Comparison of ENCODE assay signal across 13 cellular contexts in genomic region chr2:47274054-47274779, GRCh38.
A peak's percentile ranks its signal among the peaks of the same experiment; 100 is the strongest.
DNase-seq lines count a peak whose midpoint lies in the region; ATAC-seq and TF ChIP-seq lines count a peak whose summit lies in the region.
"Had no signal": no experiment of that assay in that cellular context is flagged by ENCODE, and none has a peak within 500 bp of the region (broad histone marks: within the 10 kb centered on the region; RNA-seq: fewer than 3 reads in every experiment).

No MANE protein-coding gene starts in this region.

- no peak overlapping the region for H3K4me3 Mint-ChIP-seq in MCF 10A (ENCODE audit: unreplicated experiment)
- H3K4me3 Mint-ChIP-seq in mesothelial cell of epicardium: no peak overlapping the region
- H3K4me3 Mint-ChIP-seq in type B pancreatic cell: peak overlapping the region; percentile 20
- H3K4me3 Mint-ChIP-seq: stimulated activated naive CD8-positive, alpha-beta T cell treated with anti-CD3 and anti-CD28 coated beads, Interleukin-15, Interleukin-2, amounts not matched to agents 100 ng/mL and 50 ng/mL, for 24 hours had no signal

- H3K4me1 ChIP-seq in breast epithelium: no peaks in the 10 kb centered on the region

- intact Hi-C loops in MCF 10A (cut with micrococcal nuclease): no loop called here
- intact Hi-C loops in breast epithelium (cut with DNase I; ENCODE audit: low total_unique reads): no loop called here

- H3K27me3 Mint-ChIP-seq in MCF 10A (ENCODE audit: insufficient read depth, unreplicated experiment) (no peaks in the 10 kb centered on the region), mesothelial cell of epicardium (ENCODE audit: low read depth) (no peaks in the 10 kb centered on the region), type B pancreatic cell (no peaks in the 10 kb centered on the region)
- H3K27me3 Mint-ChIP-seq: stimulated activated naive CD8-positive, alpha-beta T cell treated with anti-CD3 and anti-CD28 coated beads, Interleukin-15, Interleukin-2, amounts not matched to agents 100 ng/mL and 50 ng/mL, for 24 hours had no signal

- H3K36me3 Mint-ChIP-seq in MCF 10A (ENCODE audit: insufficient read depth, unreplicated experiment) (peaks cover 7% of the 10 kb centered on the region), mesothelial cell of epicardium (no peaks in the 10 kb centered on the region), type B pancreatic cell (no peaks in the 10 kb centered on the region)

- CTCF ChIA-PET in MCF 10A (lab: Yijun Ruan, JAX): interaction anchor here (0.6 to 1.9 kb wide), 11 partner anchors 9 to 293 kb away, joined by 3 to 5 read pairs (median 3); no protein-coding TSS in a partner anchor

- no peaks in the 10 kb centered on the region for H3K9me3 Mint-ChIP-seq in MCF 10A (ENCODE audit: unreplicated experiment)
- H3K9me3 Mint-ChIP-seq in mesothelial cell of epicardium: no peaks in the 10 kb centered on the region
- H3K9me3 Mint-ChIP-seq in type B pancreatic cell: no peaks in the 10 kb centered on the region
- H3K9me3 Mint-ChIP-seq: stimulated activated naive CD8-positive, alpha-beta T cell treated with anti-CD3 and anti-CD28 coated beads, Interleukin-15, Interleukin-2, amounts not matched to agents 100 ng/mL and 50 ng/mL, for 24 hours had no signal

- no peak for ATAC-seq in GM21619 (IDR thresholded peaks at IDR 0.05; ENCODE audit: unreplicated experiment)
- no peak for ATAC-seq in HG03095 (IDR thresholded peaks at IDR 0.05; ENCODE audit: unreplicated experiment)

- no peak for TF ChIP-seq POLR2A in breast epithelium (IDR thresholded peaks at IDR 0.05)

- H3K9me3 ChIP-seq in breast epithelium: no peaks in the 10 kb centered on the region

- POLR2A ChIA-PET in MCF 10A (lab: Yijun Ruan, JAX): no interaction called here

- BruUV-seq in MCF 10A (replicated peaks; lab: Mats Ljungman, UMichigan): no TSS peak

- DNase-seq in MCF 10A (ENCODE audit: unreplicated experiment) (no peak), breast epithelium (ENCODE audit: low spot score in 2 of 2) (no peak), coronary artery (ENCODE audit: low spot score) (no peak), mesothelial cell of epicardium (ENCODE audit: low spot score in 2 of 2, unreplicated experiment in 2 of 2) (no peak), type B pancreatic cell (ENCODE audit: extremely low spot score, unreplicated experiment) (no peak), SK-N-DZ (ENCODE audit: low spot score) (no peak)
- DNase-seq: ACHN, activated gamma-delta T cell, T-helper 9 cell had no signal

- H3K27ac Mint-ChIP-seq in MCF 10A (ENCODE audit: low read depth, unreplicated experiment) (peak overlapping the region; percentile 6), mesothelial cell of epicardium (peak overlapping the region; percentile 52), type B pancreatic cell (no peak overlapping the region)
- H3K27ac Mint-ChIP-seq: stimulated activated naive CD8-positive, alpha-beta T cell treated with anti-CD3 and anti-CD28 coated beads, Interleukin-15, Interleukin-2, amounts not matched to agents 100 ng/mL and 50 ng/mL, for 24 hours had no signal

- no peaks in the 10 kb centered on the region for H3K36me3 ChIP-seq in breast epithelium

- H3K4me1 Mint-ChIP-seq in MCF 10A (ENCODE audit: insufficient read depth, unreplicated experiment) (peaks cover 34% of the 10 kb centered on the region), mesothelial cell of epicardium (peaks cover 15% of the 10 kb centered on the region), type B pancreatic cell (ENCODE audit: unreplicated experiment) (peaks cover 16% of the 10 kb centered on the region)

- H3K4me3 ChIP-seq in breast epithelium: no peak overlapping the region
- no peak overlapping the region for H3K4me3 ChIP-seq in coronary artery

- H3K27ac ChIP-seq in breast epithelium (peak overlapping the region in 1 of 2 donors; percentile 68), coronary artery (peak overlapping the region; percentile 83)
- H3K27ac ChIP-seq: HL-60 had no signal

- TF ChIP-seq CTCF in MCF 10A (IDR thresholded peaks at IDR 0.05; ENCODE audit: unreplicated experiment) (no peak), breast epithelium (IDR thresholded peaks at IDR 0.05) (no peak), coronary artery (IDR thresholded peaks at IDR 0.05) (no peak), mesothelial cell of epicardium (IDR thresholded peaks at IDR 0.05; ENCODE audit: unreplicated experiment) (no peak), type B pancreatic cell (conservative IDR thresholded peaks at IDR 0.05) (no peak)

- H3K27me3 ChIP-seq in breast epithelium: no peaks in the 10 kb centered on the region
